Comparison of ENCODE assay signal across 2 cellular contexts in genomic region chr7:22762866-22763265, GRCh38.
TF ChIP-seq lines count a peak whose summit lies in the region.

No MANE protein-coding gene starts in this region.

TF ChIP-seq in GM12891, 5 proteins besides CTCF, POLR2A, EP300 and RAD21 (continued from another document):
- TF ChIP-seq TAF1 (IDR thresholded peaks at IDR 0.05; ENCODE audit: low read depth, low read length) (no peak), POLR2AphosphoS5 (IDR thresholded peaks at IDR 0.05; ENCODE audit: low read depth, low read length) (no peak), POU2F2 (IDR thresholded peaks at IDR 0.05; ENCODE audit: low read depth, low read length) (no peak), PAX5 (IDR thresholded peaks at IDR 0.05; ENCODE audit: insufficient read depth, low read length, severe bottlenecking) (no peak)

TF ChIP-seq in K562, 482 proteins besides CTCF, POLR2A, EP300 and RAD21 (continued from another document):
- TF ChIP-seq MIER1 (IDR thresholded peaks at IDR 0.05; ENCODE audit: low read depth) (no peak), GATAD2B (IDR thresholded peaks at IDR 0.05; ENCODE audit: borderline replicate concordance) (no peak), ZNF316 (IDR thresholded peaks at IDR 0.05) (no peak), RFX5 (IDR thresholded peaks at IDR 0.05; ENCODE audit: low read depth, low read length) (no peak), BHLHE40 (IDR thresholded peaks at IDR 0.05; ENCODE audit: low read length) (no peak), DDX20 (tag; IDR thresholded peaks at IDR 0.05; ENCODE audit: low read depth) (no peak), TCF7L2 (IDR thresholded peaks at IDR 0.05; ENCODE audit: low read depth, low read length) (no peak), TAF15 (IDR thresholded peaks at IDR 0.05; ENCODE audit: low read depth, low read length) (no peak), MAFK (IDR thresholded peaks at IDR 0.05; ENCODE audit: low read length) (no peak), NCOR1 (IDR thresholded peaks at IDR 0.05) (no peak), ZNF830 (CRISPR knock-in tag; IDR thresholded peaks at IDR 0.05) (no peak), LCOR (CRISPR knock-in tag; IDR thresholded peaks at IDR 0.05) (no peak)
